In the genomic region with DNA sequence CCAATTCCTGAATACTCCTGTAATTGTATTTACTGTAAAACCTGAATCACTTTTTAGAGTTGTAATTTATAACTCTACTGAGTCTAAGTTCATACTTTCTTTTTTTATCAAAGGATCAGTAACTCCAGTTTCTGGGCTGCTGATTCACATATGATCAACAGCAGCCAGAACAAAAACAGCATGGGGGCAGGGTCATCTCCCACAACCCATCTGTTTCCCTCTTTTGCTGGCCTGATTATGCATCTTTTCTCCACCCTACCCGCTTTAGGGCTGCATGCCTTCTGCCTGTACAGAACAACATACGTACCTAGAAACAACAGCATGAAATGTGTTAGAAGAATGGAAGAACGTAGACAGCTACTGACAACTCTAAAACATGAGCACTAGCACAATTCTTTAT, we compare ENCODE assay signal across 1 cellular context.
TF ChIP-seq lines count a peak whose summit lies in the region.

No MANE protein-coding gene starts in this region.

TF ChIP-seq in K562, 482 proteins besides CTCF, POLR2A, EP300 and RAD21 (continued from another document and continues in another):
- TF ChIP-seq JUND (IDR thresholded peaks at IDR 0.05; ENCODE audit: borderline replicate concordance, low read depth, low read length) (peak; percentile 36; the same call in 1 of the 2 replicates), JUND (tag; IDR thresholded peaks at IDR 0.05; ENCODE audit: borderline replicate concordance, low read depth, low read length) (no peak), HNRNPUL1 (IDR thresholded peaks at IDR 0.05; ENCODE audit: low read length) (no peak), TEAD4 (IDR thresholded peaks at IDR 0.05; ENCODE audit: low read length) (0 out of 2 replicates have a peak, but pooled peaks have one; percentile 31), TEAD4 (CRISPR knock-in tag; IDR thresholded peaks at IDR 0.05; ENCODE audit: borderline replicate concordance) (no peak), CHCHD3 (CRISPR knock-in tag; IDR thresholded peaks at IDR 0.05) (no peak), RUNX1 (IDR thresholded peaks at IDR 0.05; ENCODE audit: low read depth) (no peak), GABPB1 (CRISPR knock-in tag; IDR thresholded peaks at IDR 0.05) (no peak), GTF2A2 (tag; IDR thresholded peaks at IDR 0.05) (no peak), ZFP36 (IDR thresholded peaks at IDR 0.05; ENCODE audit: low read depth, low read length, partially characterized antibody) (peak; percentile 82), SMARCE1 (IDR thresholded peaks at IDR 0.05) (peak; percentile 49; the same call in 1 of the 2 replicates), RBM17 (IDR thresholded peaks at IDR 0.05; ENCODE audit: borderline replicate concordance, low read depth, low read length) (no peak), KLF10 (CRISPR knock-in tag; IDR thresholded peaks at IDR 0.05) (no peak), SREBF1 (IDR thresholded peaks at IDR 0.05; ENCODE audit: borderline replicate concordance, low read depth, low read length) (no peak), TCF3 (CRISPR knock-in tag; IDR thresholded peaks at IDR 0.05) (peak; percentile 41), TRIM28 (IDR thresholded peaks at IDR 0.05) (peak; percentile 70), NELFE (IDR thresholded peaks at IDR 0.05; ENCODE audit: insufficient read depth, insufficient read length) (no peak), ZNF57 (CRISPR knock-in tag; IDR thresholded peaks at IDR 0.05) (no peak), TRIM24 (IDR thresholded peaks at IDR 0.05) (peak; percentile 40 to 71; a peak in 1 of 4 replicates), ARID1B (IDR thresholded peaks at IDR 0.05) (peak; percentile 60), PRPF4 (IDR thresholded peaks at IDR 0.05; ENCODE audit: insufficient read depth, low read depth, low read length, poor library complexity, severe bottlenecking) (no peak), SNIP1 (IDR thresholded peaks at IDR 0.05; ENCODE audit: low read depth) (no peak), VEZF1 (CRISPR knock-in tag; IDR thresholded peaks at IDR 0.05) (no peak), PHF20 (IDR thresholded peaks at IDR 0.05; ENCODE audit: partially characterized antibody) (no peak), ZFX (CRISPR knock-in tag; IDR thresholded peaks at IDR 0.05) (no peak), CXXC5 (CRISPR knock-in tag; IDR thresholded peaks at IDR 0.05) (no peak), ZNF584 (CRISPR knock-in tag; IDR thresholded peaks at IDR 0.05; ENCODE audit: low read depth) (no peak), ZNF316 (IDR thresholded peaks at IDR 0.05) (peak; percentile 66), ZNF174 (CRISPR knock-in tag; IDR thresholded peaks at IDR 0.05) (no peak), ETV1 (tag; conservative IDR thresholded peaks at IDR 0.05; ENCODE audit: low read depth) (no peak), BCL6 (CRISPR knock-in tag; IDR thresholded peaks at IDR 0.05) (no peak), STAT6 (CRISPR knock-in tag; IDR thresholded peaks at IDR 0.05) (no peak), ZNF699 (CRISPR knock-in tag; IDR thresholded peaks at IDR 0.05; ENCODE audit: insufficient replicate concordance) (no peak), ZNF140 (CRISPR knock-in tag; IDR thresholded peaks at IDR 0.05) (no peak)
- TF ChIP-seq, protein P1, sequence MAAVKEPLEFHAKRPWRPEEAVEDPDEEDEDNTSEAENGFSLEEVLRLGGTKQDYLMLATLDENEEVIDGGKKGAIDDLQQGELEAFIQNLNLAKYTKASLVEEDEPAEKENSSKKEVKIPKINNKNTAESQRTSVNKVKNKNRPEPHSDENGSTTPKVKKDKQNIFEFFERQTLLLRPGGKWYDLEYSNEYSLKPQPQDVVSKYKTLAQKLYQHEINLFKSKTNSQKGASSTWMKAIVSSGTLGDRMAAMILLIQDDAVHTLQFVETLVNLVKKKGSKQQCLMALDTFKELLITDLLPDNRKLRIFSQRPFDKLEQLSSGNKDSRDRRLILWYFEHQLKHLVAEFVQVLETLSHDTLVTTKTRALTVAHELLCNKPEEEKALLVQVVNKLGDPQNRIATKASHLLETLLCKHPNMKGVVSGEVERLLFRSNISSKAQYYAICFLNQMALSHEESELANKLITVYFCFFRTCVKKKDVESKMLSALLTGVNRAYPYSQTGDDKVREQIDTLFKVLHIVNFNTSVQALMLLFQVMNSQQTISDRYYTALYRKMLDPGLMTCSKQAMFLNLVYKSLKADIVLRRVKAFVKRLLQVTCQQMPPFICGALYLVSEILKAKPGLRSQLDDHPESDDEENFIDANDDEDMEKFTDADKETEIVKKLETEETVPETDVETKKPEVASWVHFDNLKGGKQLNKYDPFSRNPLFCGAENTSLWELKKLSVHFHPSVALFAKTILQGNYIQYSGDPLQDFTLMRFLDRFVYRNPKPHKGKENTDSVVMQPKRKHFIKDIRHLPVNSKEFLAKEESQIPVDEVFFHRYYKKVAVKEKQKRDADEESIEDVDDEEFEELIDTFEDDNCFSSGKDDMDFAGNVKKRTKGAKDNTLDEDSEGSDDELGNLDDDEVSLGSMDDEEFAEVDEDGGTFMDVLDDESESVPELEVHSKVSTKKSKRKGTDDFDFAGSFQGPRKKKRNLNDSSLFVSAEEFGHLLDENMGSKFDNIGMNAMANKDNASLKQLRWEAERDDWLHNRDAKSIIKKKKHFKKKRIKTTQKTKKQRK (IDR thresholded peaks at IDR 0.05; ENCODE audit: borderline replicate concordance, low read depth, low read length) = no peak
- TF ChIP-seq, protein P2, sequence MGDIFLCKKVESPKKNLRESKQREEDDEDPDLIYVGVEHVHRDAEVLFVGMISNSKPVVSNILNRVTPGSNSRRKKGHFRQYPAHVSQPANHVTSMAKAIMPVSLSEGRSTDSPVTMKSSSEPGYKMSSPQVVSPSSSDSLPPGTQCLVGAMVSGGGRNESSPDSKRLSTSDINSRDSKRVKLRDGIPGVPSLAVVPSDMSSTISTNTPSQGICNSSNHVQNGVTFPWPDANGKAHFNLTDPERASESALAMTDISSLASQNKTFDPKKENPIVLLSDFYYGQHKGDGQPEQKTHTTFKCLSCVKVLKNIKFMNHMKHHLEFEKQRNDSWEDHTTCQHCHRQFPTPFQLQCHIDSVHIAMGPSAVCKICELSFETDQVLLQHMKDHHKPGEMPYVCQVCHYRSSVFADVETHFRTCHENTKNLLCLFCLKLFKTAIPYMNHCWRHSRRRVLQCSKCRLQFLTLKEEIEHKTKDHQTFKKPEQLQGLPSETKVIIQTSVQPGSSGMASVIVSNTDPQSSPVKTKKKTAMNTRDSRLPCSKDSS (IDR thresholded peaks at IDR 0.05; ENCODE audit: low read depth, partially characterized antibody) = no peak
- TF ChIP-seq, protein P3, sequence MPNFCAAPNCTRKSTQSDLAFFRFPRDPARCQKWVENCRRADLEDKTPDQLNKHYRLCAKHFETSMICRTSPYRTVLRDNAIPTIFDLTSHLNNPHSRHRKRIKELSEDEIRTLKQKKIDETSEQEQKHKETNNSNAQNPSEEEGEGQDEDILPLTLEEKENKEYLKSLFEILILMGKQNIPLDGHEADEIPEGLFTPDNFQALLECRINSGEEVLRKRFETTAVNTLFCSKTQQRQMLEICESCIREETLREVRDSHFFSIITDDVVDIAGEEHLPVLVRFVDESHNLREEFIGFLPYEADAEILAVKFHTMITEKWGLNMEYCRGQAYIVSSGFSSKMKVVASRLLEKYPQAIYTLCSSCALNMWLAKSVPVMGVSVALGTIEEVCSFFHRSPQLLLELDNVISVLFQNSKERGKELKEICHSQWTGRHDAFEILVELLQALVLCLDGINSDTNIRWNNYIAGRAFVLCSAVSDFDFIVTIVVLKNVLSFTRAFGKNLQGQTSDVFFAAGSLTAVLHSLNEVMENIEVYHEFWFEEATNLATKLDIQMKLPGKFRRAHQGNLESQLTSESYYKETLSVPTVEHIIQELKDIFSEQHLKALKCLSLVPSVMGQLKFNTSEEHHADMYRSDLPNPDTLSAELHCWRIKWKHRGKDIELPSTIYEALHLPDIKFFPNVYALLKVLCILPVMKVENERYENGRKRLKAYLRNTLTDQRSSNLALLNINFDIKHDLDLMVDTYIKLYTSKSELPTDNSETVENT (CRISPR knock-in tag; IDR thresholded peaks at IDR 0.05) = no peak
- TF ChIP-seq, protein P4, sequence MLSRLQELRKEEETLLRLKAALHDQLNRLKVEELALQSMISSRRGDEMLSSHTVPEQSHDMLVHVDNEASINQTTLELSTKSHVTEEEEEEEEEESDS (CRISPR knock-in tag; IDR thresholded peaks at IDR 0.05) = no peak
- TF ChIP-seq, protein P5, sequence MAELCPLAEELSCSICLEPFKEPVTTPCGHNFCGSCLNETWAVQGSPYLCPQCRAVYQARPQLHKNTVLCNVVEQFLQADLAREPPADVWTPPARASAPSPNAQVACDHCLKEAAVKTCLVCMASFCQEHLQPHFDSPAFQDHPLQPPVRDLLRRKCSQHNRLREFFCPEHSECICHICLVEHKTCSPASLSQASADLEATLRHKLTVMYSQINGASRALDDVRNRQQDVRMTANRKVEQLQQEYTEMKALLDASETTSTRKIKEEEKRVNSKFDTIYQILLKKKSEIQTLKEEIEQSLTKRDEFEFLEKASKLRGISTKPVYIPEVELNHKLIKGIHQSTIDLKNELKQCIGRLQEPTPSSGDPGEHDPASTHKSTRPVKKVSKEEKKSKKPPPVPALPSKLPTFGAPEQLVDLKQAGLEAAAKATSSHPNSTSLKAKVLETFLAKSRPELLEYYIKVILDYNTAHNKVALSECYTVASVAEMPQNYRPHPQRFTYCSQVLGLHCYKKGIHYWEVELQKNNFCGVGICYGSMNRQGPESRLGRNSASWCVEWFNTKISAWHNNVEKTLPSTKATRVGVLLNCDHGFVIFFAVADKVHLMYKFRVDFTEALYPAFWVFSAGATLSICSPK (IDR thresholded peaks at IDR 0.05; ENCODE audit: borderline replicate concordance) = no peak
- TF ChIP-seq, protein P6, sequence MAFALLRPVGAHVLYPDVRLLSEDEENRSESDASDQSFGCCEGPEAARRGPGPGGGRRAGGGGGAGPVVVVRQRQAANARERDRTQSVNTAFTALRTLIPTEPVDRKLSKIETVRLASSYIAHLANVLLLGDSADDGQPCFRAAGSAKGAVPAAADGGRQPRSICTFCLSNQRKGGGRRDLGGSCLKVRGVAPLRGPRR (CRISPR knock-in tag; IDR thresholded peaks at IDR 0.05) = no peak
